ENCODE assay signal across 8 cellular contexts in genomic region chrX:47619486-47620302, GRCh38. TPM values are rescaled to one million over a fixed set of nuclear protein-coding genes. Genes with fewer than 3 reads are reported as not detected.
A peak's percentile ranks its signal among the peaks of the same experiment; 100 is the strongest.
DNase-seq lines count a peak whose midpoint lies in the region; ATAC-seq and TF ChIP-seq lines count a peak whose summit lies in the region.

SYN1 (minus strand) TSS chrX:47619857; CDS start chrX:47619728, 129 bp downstream.

- POLR2A ChIA-PET in activated CD4-positive, alpha-beta T cell treated with anti-CD3 and anti-CD28 coated beads, Interleukin-2, amount 10 ng/mL, durations not matched to agents 7 days and 5 days (lab: Charles Lee) = no interaction called here

- TF ChIP-seq CTCF in GM12864 (IDR thresholded peaks at IDR 0.05; ENCODE audit: low read depth, low read length, missing control alignments) (peak; percentile 12), colonic mucosa (IDR thresholded peaks at IDR 0.05) (no peak)

- H3K36me3 ChIP-seq in colonic mucosa = no peaks in the 10 kb centered on the region

- H3K4me3 Mint-ChIP-seq in activated CD4-positive, alpha-beta T cell treated with anti-CD3 and anti-CD28 coated beads, Interleukin-2, amount 10 ng/mL, durations not matched to agents 7 days and 5 days = peak within 1 kb of the TSS; percentile 59

- H3K4me3 ChIP-seq in GM12864 (ENCODE audit: low read depth, low read length) = peak within 1 kb of the TSS; percentile 42
- peak within 1 kb of the TSS; percentile 27 for H3K4me3 ChIP-seq in colonic mucosa

- H3K27ac Mint-ChIP-seq in activated CD4-positive, alpha-beta T cell treated with anti-CD3 and anti-CD28 coated beads, Interleukin-2, amount 10 ng/mL, durations not matched to agents 7 days and 5 days = no peak within 1 kb of the TSS

- no peaks in the 10 kb centered on the region for H3K4me1 ChIP-seq in colonic mucosa

- no peaks in the 10 kb centered on the region for H3K9me3 Mint-ChIP-seq in activated CD4-positive, alpha-beta T cell treated with anti-CD3 and anti-CD28 coated beads, Interleukin-2, amount 10 ng/mL, durations not matched to agents 7 days and 5 days

- H3K27me3 Mint-ChIP-seq in activated CD4-positive, alpha-beta T cell treated with anti-CD3 and anti-CD28 coated beads, Interleukin-2, amount 10 ng/mL, durations not matched to agents 7 days and 5 days = peaks cover 35% of the 10 kb centered on the region

- H3K27me3 ChIP-seq in colonic mucosa = no peaks in the 10 kb centered on the region

- CTCF ChIA-PET in activated CD4-positive, alpha-beta T cell treated with anti-CD3 and anti-CD28 coated beads, Interleukin-2, amount 10 ng/mL, durations not matched to agents 7 days and 5 days (lab: Charles Lee) = no interaction called here

- H3K9ac ChIP-seq in colonic mucosa (ENCODE audit: low read depth in 2 of 2, low read length in 2 of 2) = no peak within 1 kb of the TSS

- DNase-seq in GM12864 (ENCODE audit: low read depth) = no peak
- peak; percentile 47 for DNase-seq in NCI-H345 treated with DMSO at 0.1 percent for 48 hours (lab: John Stamatoyannopoulos, UW; ENCODE audit: unreplicated experiment)
- DNase-seq in activated CD4-positive, alpha-beta T cell treated with anti-CD3 and anti-CD28 coated beads, Interleukin-2, amount 10 ng/mL, durations not matched to agents 7 days and 5 days = peak; percentile 75
- peak; percentile 58 for DNase-seq in colonic mucosa
- peak; percentile 64 for DNase-seq in left lobe of liver (ENCODE audit: low spot score)
- peak; percentile 80 to 81 for DNase-seq in stimulated activated CD4-positive, alpha-beta T cell treated with anti-CD3 and anti-CD28 coated beads, Interleukin-2, amount 100 ng/mL, for 24 hours

- H3K4me1 Mint-ChIP-seq in activated CD4-positive, alpha-beta T cell treated with anti-CD3 and anti-CD28 coated beads, Interleukin-2, amount 10 ng/mL, durations not matched to agents 7 days and 5 days = peaks cover 20% of the 10 kb centered on the region

- no peak within 1 kb of the TSS for H3K27ac ChIP-seq in colonic mucosa

- intact Hi-C loops in colonic mucosa (cut with DNase I) = no loop called here

- no peaks in the 10 kb centered on the region for H3K9me3 ChIP-seq in colonic mucosa

- H3K36me3 Mint-ChIP-seq in activated CD4-positive, alpha-beta T cell treated with anti-CD3 and anti-CD28 coated beads, Interleukin-2, amount 10 ng/mL, durations not matched to agents 7 days and 5 days (ENCODE audit: low read depth) = no peaks in the 10 kb centered on the region

- ATAC-seq in HG03095 (IDR thresholded peaks at IDR 0.05; ENCODE audit: unreplicated experiment) (peak; percentile 59), left lobe of liver (peak; percentile 97), GM21528 (IDR thresholded peaks at IDR 0.05; ENCODE audit: low FRiP score, unreplicated experiment) (no peak)

RNA-seq across cellular contexts. Expression of gene SYN1, which starts in this region (rescaled TPM):
- under 1 TPM; 0.35 TPM for total RNA-seq in activated CD4-positive, alpha-beta T cell treated with anti-CD3 and anti-CD28 coated beads, Interleukin-2, amount 10 ng/mL, durations not matched to agents 7 days and 5 days
- total RNA-seq in colonic mucosa (1 to 10 TPM in 1 of 2 donors, under 1 TPM in 1; 0.96 to 1.5 TPM), left lobe of liver (0.15 TPM)

Comparison
In these comparisons a context has a peak if more than half of its experiments do, and no peak if none do; other contexts are left out.
1. Peak in DNase-seq in activated CD4-positive, alpha-beta T cell treated with anti-CD3 and anti-CD28 coated beads, Interleukin-2, amount 10 ng/mL, durations not matched to agents 7 days and 5 days; RNA of the gene not detected or under 1 TPM.
2. Peak in DNase-seq and ATAC-seq in left lobe of liver; RNA of the gene not detected or under 1 TPM.